18 cellular contexts compared by ENCODE assay signal in the genomic region with DNA sequence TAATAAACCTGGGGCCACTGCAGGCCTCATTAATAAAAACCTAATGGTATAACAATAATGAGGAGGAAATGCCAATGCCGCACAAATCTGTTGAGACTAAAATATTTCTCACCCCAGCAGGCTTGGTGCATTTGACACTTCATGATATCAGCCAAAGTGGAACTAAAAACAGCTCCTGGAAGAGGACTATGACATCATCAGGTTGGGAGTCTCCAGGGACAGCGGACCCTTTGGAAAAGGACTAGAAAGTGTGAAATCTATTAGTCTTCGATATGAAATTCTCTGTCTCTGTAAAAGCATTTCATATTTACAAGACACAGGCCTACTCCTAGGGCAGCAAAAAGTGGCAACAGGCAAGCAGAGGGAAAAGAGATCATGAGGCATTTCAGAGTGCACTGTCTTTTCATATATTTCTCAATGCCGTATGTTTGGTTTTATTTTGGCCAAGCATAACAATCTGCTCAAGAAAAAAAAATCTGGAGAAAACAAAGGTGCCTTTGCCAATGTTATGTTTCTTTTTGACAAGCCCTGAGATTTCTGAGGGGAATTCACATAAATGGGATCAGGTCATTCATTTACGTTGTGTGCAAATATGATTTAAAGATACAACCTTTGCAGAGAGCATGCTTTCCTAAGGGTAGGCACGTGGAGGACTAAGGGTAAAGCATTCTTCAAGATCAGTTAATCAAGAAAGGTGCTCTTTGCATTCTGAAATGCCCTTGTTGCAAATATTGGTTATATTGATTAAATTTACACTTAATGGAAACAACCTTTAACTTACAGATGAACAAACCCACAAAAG.
A peak's percentile ranks its signal among the peaks of the same experiment; 100 is the strongest.
DNase-seq lines count a peak whose midpoint lies in the region; ATAC-seq and TF ChIP-seq lines count a peak whose summit lies in the region.
"Had no signal": no experiment of that assay in that cellular context is flagged by ENCODE, and none has a peak within 500 bp of the region (broad histone marks: within the 10 kb centered on the region; RNA-seq: fewer than 3 reads in every experiment).

No MANE protein-coding gene starts in this region.

- H3K9me3 Mint-ChIP-seq in GM23338 (peaks cover 4% of the 10 kb centered on the region; the same call in 1 of the 3 replicates), T-cell (peaks cover 0 to 4% (median 0%) of the 10 kb centered on the region in 3 donors)
- no peaks in the 10 kb centered on the region for H3K9me3 Mint-ChIP-seq in stimulated activated naive B cell treated with anti-CD40 and anti-IgM and Interleukin-4, amounts not matched to agents 10 μg/mL and 1 μg/mL and 100 μg/mL, for 72 hours

- H3K27ac Mint-ChIP-seq in GM23338 (no peak overlapping the region), T-cell (no peak overlapping the region)
- no peak overlapping the region for H3K27ac Mint-ChIP-seq in stimulated activated naive B cell treated with anti-CD40 and anti-IgM and Interleukin-4, amounts not matched to agents 10 μg/mL and 1 μg/mL and 100 μg/mL, for 72 hours
- H3K27ac Mint-ChIP-seq: CD4-positive, alpha-beta memory T cell; HFFc6 had no signal

- CTCF ChIA-PET in A673 (lab: Charles Lee) = no interaction called here
- CTCF ChIA-PET in T-cell (lab: Charles Lee) = no interaction called here

- TF ChIP-seq CTCF in A673 (conservative IDR thresholded peaks at IDR 0.05; ENCODE audit: low read depth, low read length) (no peak), GM23338 (conservative IDR thresholded peaks at IDR 0.05; ENCODE audit: low read depth in 2 of 2) (no peak)

- POLR2A ChIA-PET in A673 (lab: Charles Lee; ENCODE audit: low non-redundant PET) (no interaction called here), T-cell (lab: Charles Lee) (no interaction called here)

- H4K20me1 ChIP-seq in GM23338 (replicated peaks; ENCODE audit: insufficient read depth) = no peaks in the 10 kb centered on the region

- H4K8ac ChIP-seq in mesendoderm (ENCODE audit: low read depth, low read length) = no peak overlapping the region

- no peak overlapping the region for H2AK5ac ChIP-seq in mesendoderm (ENCODE audit: low read length)

- H3K27me3 ChIP-seq in A673 (replicated peaks; ENCODE audit: insufficient read depth, low read depth, low read length, poor library complexity) (no peaks in the 10 kb centered on the region), GM23338 (ENCODE audit: insufficient read depth) (no peaks in the 10 kb centered on the region), mesendoderm (ENCODE audit: insufficient read depth, low read length, poor library complexity) (no peaks in the 10 kb centered on the region)

- intact Hi-C loops in A673 (cut with micrococcal nuclease; ENCODE audit: unreplicated experiment) = no loop called here

- WGBS in mesendoderm (ENCODE audit: extremely low coverage, insufficient coverage, low lambda C conversion rate) = no CpG with 5 or more reads among the region's 6 CpGs

- H4K5ac ChIP-seq in mesendoderm (ENCODE audit: low read length) = no peak overlapping the region

- H3K27ac ChIP-seq in A673 (ENCODE audit: low read depth, low read length, poor library complexity, severe bottlenecking) (no peak overlapping the region), GM23338 (ENCODE audit: low read depth) (no peak overlapping the region), mesendoderm (ENCODE audit: low read depth, low read length) (no peak overlapping the region)
- H3K27ac ChIP-seq: A549 had no signal

- H3F3A ChIP-seq in GM23338 (replicated peaks; ENCODE audit: low read depth) = no peaks in the 10 kb centered on the region

- no peak overlapping the region for H2BK15ac ChIP-seq in mesendoderm (replicated peaks; ENCODE audit: low read depth)

- H2BK120ac ChIP-seq in mesendoderm (ENCODE audit: low read depth, low read length) = no peak overlapping the region

- H3K4me3 ChIP-seq in A673 (ENCODE audit: low read depth, low read length, poor library complexity, severe bottlenecking) = no peak overlapping the region
- H3K4me3 ChIP-seq in GM23338 = no peak overlapping the region
- no peak overlapping the region for H3K4me3 ChIP-seq in mesendoderm (ENCODE audit: low read length)
- H3K4me3 ChIP-seq: A549 had no signal

- no peaks in the 10 kb centered on the region for H3K4me1 ChIP-seq in A673 (ENCODE audit: insufficient read depth, low read length, poor library complexity, severe bottlenecking)
- H3K4me1 ChIP-seq in GM23338 (ENCODE audit: insufficient read depth) = no peaks in the 10 kb centered on the region
- no peaks in the 10 kb centered on the region for H3K4me1 ChIP-seq in mesendoderm (ENCODE audit: control insufficient read depth, low read depth, low read length)
- H3K4me1 ChIP-seq: A549 had no signal

- no peaks in the 10 kb centered on the region for H3K9me2 ChIP-seq in GM23338 (ENCODE audit: insufficient read depth)

- H3K4me3 Mint-ChIP-seq in GM23338 = no peak overlapping the region
- no peak overlapping the region for H3K4me3 Mint-ChIP-seq in stimulated activated naive B cell treated with anti-CD40 and anti-IgM and Interleukin-4, amounts not matched to agents 10 μg/mL and 1 μg/mL and 100 μg/mL, for 72 hours
- H3K4me3 Mint-ChIP-seq in T-cell = no peak overlapping the region
- H3K4me3 Mint-ChIP-seq: HFFc6 had no signal

- no peak for ATAC-seq in GM23338
- ATAC-seq in stimulated activated naive B cell treated with anti-CD40 and anti-IgM and Interleukin-4, amounts not matched to agents 10 μg/mL and 1 μg/mL and 100 μg/mL, for 72 hours (replicated peaks) = no peak
- no peak for ATAC-seq in T-cell (replicated peaks in 1 of 4)
- ATAC-seq: A549, HCT116 had no signal

- H3K23ac ChIP-seq in mesendoderm (ENCODE audit: low read length) = no peak overlapping the region

- H3K27me3 Mint-ChIP-seq in GM23338 (ENCODE audit: insufficient read depth, low read depth, poor library complexity) = peaks cover 3% of the 10 kb centered on the region
- no peaks in the 10 kb centered on the region for H3K27me3 Mint-ChIP-seq in stimulated activated naive B cell treated with anti-CD40 and anti-IgM and Interleukin-4, amounts not matched to agents 10 μg/mL and 1 μg/mL and 100 μg/mL, for 72 hours
- no peaks in the 10 kb centered on the region for H3K27me3 Mint-ChIP-seq in T-cell
- H3K27me3 Mint-ChIP-seq: CD4-positive, alpha-beta memory T cell had no signal

- BruUV-seq in A673 (replicated peaks; lab: Mats Ljungman, UMichigan) = no TSS peak

- no peak overlapping the region for H3K9ac ChIP-seq in mesendoderm (ENCODE audit: low read length)

- no peak overlapping the region for H3K4ac ChIP-seq in mesendoderm (ENCODE audit: low read depth, low read length)

- H3K79me1 ChIP-seq in mesendoderm (ENCODE audit: low read length) = no peaks in the 10 kb centered on the region

- no peak overlapping the region for H2BK5ac ChIP-seq in mesendoderm (ENCODE audit: low read length)

- no peak overlapping the region for H3K4me2 ChIP-seq in GM23338
- H3K4me2 ChIP-seq in mesendoderm (ENCODE audit: low read length) = no peak overlapping the region
- H3K4me2 ChIP-seq: A549 had no signal

- no peaks in the 10 kb centered on the region for H3K79me2 ChIP-seq in GM23338 (replicated peaks; ENCODE audit: insufficient read depth)
- no peaks in the 10 kb centered on the region for H3K79me2 ChIP-seq in mesendoderm (ENCODE audit: control insufficient read depth, insufficient read depth, low read length)

- H3K4me1 Mint-ChIP-seq in GM23338 (no peaks in the 10 kb centered on the region), T-cell (no peaks in the 10 kb centered on the region)
- no peaks in the 10 kb centered on the region for H3K4me1 Mint-ChIP-seq in stimulated activated naive B cell treated with anti-CD40 and anti-IgM and Interleukin-4, amounts not matched to agents 10 μg/mL and 1 μg/mL and 100 μg/mL, for 72 hours
- H3K4me1 Mint-ChIP-seq: CD4-positive, alpha-beta memory T cell had no signal

- H2AFZ ChIP-seq in GM23338 = peak overlapping the region; percentile 12; the same call in 1 of the 2 replicates

- H3K18ac ChIP-seq in mesendoderm (ENCODE audit: low read length) = no peak overlapping the region

- no peak overlapping the region for H3K56ac ChIP-seq in mesendoderm (ENCODE audit: low read length)

- DNase-seq in A673 (ENCODE audit: low spot score) = peak; percentile 35
- no peak for DNase-seq in GM23338 (ENCODE audit: low spot score)
- peak; percentile 53 for DNase-seq in cerebellar cortex (ENCODE audit: low spot score)
- peak; percentile 2 for DNase-seq in mesendoderm
- no peak for DNase-seq in cerebellar nuclear complex (lab: John Stamatoyannopoulos, UW)
- no peak for DNase-seq in T-helper 2 cell
- no peak for DNase-seq in stimulated activated naive B cell treated with anti-CD40 and anti-IgM and Interleukin-4, amounts not matched to agents 10 μg/mL and 1 μg/mL and 100 μg/mL, for 72 hours
- no peak for DNase-seq in T-cell
- DNase-seq: 8988T; Calu3; CD4-positive, alpha-beta memory T cell; COR-L47; DMS53; DMS79 treated with DMSO at 0.1 percent for 48 hours; H7; HFFc6 had no signal

- H3K9me3 ChIP-seq in A673 (ENCODE audit: low read depth, low read length, poor library complexity, severe bottlenecking) = no peaks in the 10 kb centered on the region
- H3K9me3 ChIP-seq: A549 had no signal

- H3K36me3 ChIP-seq in A673 (ENCODE audit: insufficient read depth, low read length, poor library complexity, severe bottlenecking) (no peaks in the 10 kb centered on the region), GM23338 (ENCODE audit: insufficient read depth) (no peaks in the 10 kb centered on the region), mesendoderm (ENCODE audit: control insufficient read depth, insufficient read depth, low read length) (no peaks in the 10 kb centered on the region)

- H3K36me3 Mint-ChIP-seq in GM23338 (ENCODE audit: low read depth) (peaks cover 3% of the 10 kb centered on the region; the same call in 1 of the 3 replicates), T-cell (no peaks in the 10 kb centered on the region)
- no peaks in the 10 kb centered on the region for H3K36me3 Mint-ChIP-seq in stimulated activated naive B cell treated with anti-CD40 and anti-IgM and Interleukin-4, amounts not matched to agents 10 μg/mL and 1 μg/mL and 100 μg/mL, for 72 hours
- H3K36me3 Mint-ChIP-seq: CD4-positive, alpha-beta memory T cell had no signal

TF ChIP-seq in GM23338, 12 proteins besides CTCF, POLR2A, EP300 and RAD21 (continues in another document):
- TF ChIP-seq, protein P1, sequence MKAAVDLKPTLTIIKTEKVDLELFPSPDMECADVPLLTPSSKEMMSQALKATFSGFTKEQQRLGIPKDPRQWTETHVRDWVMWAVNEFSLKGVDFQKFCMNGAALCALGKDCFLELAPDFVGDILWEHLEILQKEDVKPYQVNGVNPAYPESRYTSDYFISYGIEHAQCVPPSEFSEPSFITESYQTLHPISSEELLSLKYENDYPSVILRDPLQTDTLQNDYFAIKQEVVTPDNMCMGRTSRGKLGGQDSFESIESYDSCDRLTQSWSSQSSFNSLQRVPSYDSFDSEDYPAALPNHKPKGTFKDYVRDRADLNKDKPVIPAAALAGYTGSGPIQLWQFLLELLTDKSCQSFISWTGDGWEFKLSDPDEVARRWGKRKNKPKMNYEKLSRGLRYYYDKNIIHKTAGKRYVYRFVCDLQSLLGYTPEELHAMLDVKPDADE (IDR thresholded peaks at IDR 0.05) = no peak
- no peak for TF ChIP-seq ZNF331 (CRISPR knock-in tag; IDR thresholded peaks at IDR 0.05; ENCODE audit: low read depth)

Comparison
In these comparisons a context has a peak if more than half of its experiments do, and no peak if none do; other contexts are left out.
1. DNase-seq: peak in A673 (single experiment), cerebellar cortex (single experiment) and mesendoderm (single experiment); none in GM23338 (single experiment), cerebellar nuclear complex (0 of 2), T-helper 2 cell (0 of 5), stimulated activated naive B cell treated with anti-CD40 and anti-IgM and Interleukin-4, amounts not matched to agents 10 μg/mL and 1 μg/mL and 100 μg/mL, for 72 hours (single experiment) and T-cell (0 of 34).